ENCODE assay signal across 1 cellular context in the genomic region with DNA sequence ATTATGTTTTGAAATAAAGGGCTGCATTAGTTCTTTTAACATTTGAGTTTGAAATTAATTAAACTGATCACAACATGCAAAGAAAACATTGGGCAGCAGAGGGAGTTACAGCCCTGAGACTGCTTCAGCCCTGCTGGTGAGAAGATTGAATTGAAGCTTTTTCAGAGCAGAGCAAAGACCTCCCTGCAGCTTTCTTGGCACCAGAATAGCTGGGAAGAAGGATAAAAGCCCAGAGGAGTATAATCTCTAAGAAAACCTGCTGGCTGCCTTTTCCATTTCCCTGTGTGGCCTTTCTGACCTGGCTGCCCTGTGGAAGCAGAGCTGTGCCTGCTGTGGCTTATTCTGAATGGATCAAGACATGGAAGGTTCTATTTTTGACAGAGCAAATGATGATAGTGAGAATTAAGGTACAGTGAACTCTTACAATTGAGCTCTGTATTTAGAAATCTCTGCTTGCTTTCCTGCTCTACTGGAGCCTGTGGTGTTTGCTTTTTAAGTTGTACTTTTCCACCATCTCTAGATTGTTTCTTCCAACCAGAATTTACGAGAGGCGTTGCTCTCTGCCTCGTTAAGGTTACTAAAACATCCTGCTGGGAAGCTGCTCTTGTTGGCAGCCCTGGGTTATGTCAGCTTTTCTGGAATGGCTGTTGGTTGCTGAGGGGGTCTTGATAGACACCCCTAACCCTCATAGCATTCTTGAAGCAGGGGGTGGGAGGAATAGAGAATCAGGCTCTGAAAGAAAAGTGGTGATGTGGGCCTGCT.
TF ChIP-seq lines count a peak whose summit lies in the region.

No MANE protein-coding gene starts in this region.

TF ChIP-seq in K562, 482 proteins besides CTCF, POLR2A, EP300 and RAD21 (continued from another document):
- TF ChIP-seq MLLT1 (IDR thresholded peaks at IDR 0.05) (0 out of 4 replicates have a peak, but pooled peaks of 1 of the 2 experiments have one; percentile 36), E2F1 (CRISPR knock-in tag; IDR thresholded peaks at IDR 0.05) (no peak), MAZ (CRISPR knock-in tag; conservative IDR thresholded peaks at IDR 0.05 in 1 of 2, IDR thresholded peaks at IDR 0.05 in 1 of 2) (peak in 1 of 2 experiments; percentile 25; a peak in 1 of 4 replicates), SMARCB1 (IDR thresholded peaks at IDR 0.05; ENCODE audit: insufficient read length, low read depth) (no peak), MTA2 (IDR thresholded peaks at IDR 0.05; ENCODE audit: low read depth) (no peak), NCOA4 (IDR thresholded peaks at IDR 0.05; ENCODE audit: partially characterized antibody) (no peak)
